In genomic region chr18:11976463-11976862, GRCh38 we compare ENCODE assay signal across 16 cellular contexts.
"Had no signal": no experiment of that assay in that cellular context is flagged by ENCODE, and none has a peak within 500 bp of the region (broad histone marks: within the 10 kb centered on the region; RNA-seq: fewer than 3 reads in every experiment).

No MANE protein-coding gene starts in this region.

- H3K36me3 ChIP-seq: lower lobe of right lung, stomach, thoracic aorta, WERI-Rb-1 had no signal

- H3K27me3 ChIP-seq: stomach had no signal

- H3K9me3 ChIP-seq: lower lobe of right lung, stomach, thoracic aorta had no signal

- H3K27me3 Mint-ChIP-seq: T-cell had no signal

- H3K36me3 Mint-ChIP-seq: natural killer cell, T-cell had no signal

- DNase-seq: activated CD4-positive, alpha-beta T cell treated with anti-CD3 and anti-CD28 coated beads for 48 hours; activated CD8-positive, alpha-beta memory T cell treated with anti-CD3 and anti-CD28 coated beads, Interleukin-2, amount 50 U/mL, for 48 hours; activated CD8-positive, alpha-beta T cell treated with anti-CD3 and anti-CD28 coated beads, Interleukin-2, amount 10 ng/mL, durations not matched to agents 7 days and 5 days; activated naive CD4-positive, alpha-beta T cell treated with anti-CD3 and anti-CD28 coated beads for 36 hours; central memory CD4-positive, alpha-beta T cell; effector CD8-positive, alpha-beta T cell; hippocampal formation; lower lobe of right lung; natural killer cell; stomach; T-cell; WERI-Rb-1 had no signal

- H3K27ac Mint-ChIP-seq: activated CD8-positive, alpha-beta T cell treated with anti-CD3 and anti-CD28 coated beads, Interleukin-2, amount 10 ng/mL, durations not matched to agents 7 days and 5 days; activated naive CD4-positive, alpha-beta T cell treated with anti-CD3 and anti-CD28 coated beads for 36 hours; activated T-helper 1 cell treated with anti-CD3 and anti-CD28 coated beads, Interleukin-12 subunit alpha, Interleukin-12 subunit beta, Interleukin-2, Interleukin-4 antibody, amounts not matched to agents 30 ng/mL and 10 ng/mL and 1 ng/mL, durations not matched to agents 14 hours and 24 hours and 36 hours; natural killer cell; T-cell had no signal

- H3K27ac ChIP-seq: coronary artery, lower lobe of right lung, thoracic aorta, WERI-Rb-1 had no signal

- H3K4me3 Mint-ChIP-seq: activated CD8-positive, alpha-beta T cell treated with anti-CD3 and anti-CD28 coated beads, Interleukin-2, amount 10 ng/mL, durations not matched to agents 7 days and 5 days; activated naive CD4-positive, alpha-beta T cell treated with anti-CD3 and anti-CD28 coated beads for 36 hours; activated T-helper 1 cell treated with anti-CD3 and anti-CD28 coated beads, Interleukin-12 subunit alpha, Interleukin-12 subunit beta, Interleukin-2, Interleukin-4 antibody, amounts not matched to agents 30 ng/mL and 10 ng/mL and 1 ng/mL, durations not matched to agents 14 hours and 24 hours and 36 hours; natural killer cell; T-cell had no signal

- H3K9me3 Mint-ChIP-seq: activated naive CD4-positive, alpha-beta T cell treated with anti-CD3 and anti-CD28 coated beads for 36 hours; activated T-helper 1 cell treated with anti-CD3 and anti-CD28 coated beads, Interleukin-12 subunit alpha, Interleukin-12 subunit beta, Interleukin-2, Interleukin-4 antibody, amounts not matched to agents 30 ng/mL and 10 ng/mL and 1 ng/mL, durations not matched to agents 14 hours and 24 hours and 36 hours; natural killer cell; T-cell had no signal

- H3K4me3 ChIP-seq: coronary artery, lower lobe of right lung, skin epidermis, stomach, thoracic aorta had no signal
